32 cellular contexts compared by ENCODE assay signal in genomic region chr10:79994556-79994955, GRCh38. TPM values are rescaled to one million over a fixed set of nuclear protein-coding genes. Genes with fewer than 3 reads are reported as not detected.
"Had no signal": no experiment of that assay in that cellular context is flagged by ENCODE, and none has a peak within 500 bp of the region (broad histone marks: within the 10 kb centered on the region; RNA-seq: fewer than 3 reads in every experiment).

No MANE protein-coding gene starts in this region.

- H3K4me3 ChIP-seq: colonic mucosa, gastrocnemius medialis, left lung, ovary, psoas muscle, suprapubic skin, transverse colon, upper lobe of right lung, uterus had no signal

- H3K4me1 ChIP-seq: colonic mucosa, gastrocnemius medialis, left lung, psoas muscle, transverse colon, upper lobe of right lung, uterus had no signal

- H3K4me1 Mint-ChIP-seq: endodermal cell; natural killer cell; stimulated activated naive CD8-positive, alpha-beta T cell treated with anti-CD3 and anti-CD28 coated beads, Interleukin-15, amount 100 ng/mL, for 72 hours had no signal

- H3K27ac ChIP-seq: colonic mucosa, epithelial cell of prostate, gastrocnemius medialis, left lung, ovary, psoas muscle, suprapubic skin, transverse colon, upper lobe of right lung, uterus had no signal

- DNase-seq: colonic mucosa; effector CD8-positive, alpha-beta T cell; endodermal cell; foreskin fibroblast; gastrocnemius medialis; head of caudate nucleus; left cardiac atrium; left lung; mammary epithelial cell; natural killer cell; occipital lobe; ovary; posterior cingulate gyrus; psoas muscle; right cardiac atrium; small intestine; stimulated activated CD4-positive, alpha-beta T cell treated with anti-CD3 and anti-CD28 coated beads, Interleukin-15, amount 100 ng/mL, for 24 hours; stimulated activated CD4-positive, alpha-beta T cell treated with anti-CD3 and anti-CD28 coated beads, Interleukin-2, amount 100 ng/mL, for 48 hours; stimulated activated CD8-positive, alpha-beta memory T cell treated with anti-CD3 and anti-CD28 coated beads, Interleukin-4, amount 100 ng/mL, for 48 hours; stimulated activated naive CD4-positive, alpha-beta T cell; stimulated activated naive CD8-positive, alpha-beta T cell treated with anti-CD3 and anti-CD28 coated beads, Interleukin-15, amount 100 ng/mL, for 72 hours; transverse colon; upper lobe of right lung; uterus had no signal

- H3K27ac Mint-ChIP-seq: dendritic cell treated with granulocyte-macrophage colony-stimulating factor and Interleukin-4, amounts not matched to agents 40 ng/mL and 50 ng/mL, for 4 days; endodermal cell; natural killer cell; stimulated activated naive CD8-positive, alpha-beta T cell treated with anti-CD3 and anti-CD28 coated beads, Interleukin-15, amount 100 ng/mL, for 72 hours had no signal

- H3K9me3 ChIP-seq: colonic mucosa, ovary, suprapubic skin had no signal

- H3K4me3 Mint-ChIP-seq: dendritic cell treated with granulocyte-macrophage colony-stimulating factor and Interleukin-4, amounts not matched to agents 40 ng/mL and 50 ng/mL, for 4 days; endodermal cell; natural killer cell; stimulated activated naive CD8-positive, alpha-beta T cell treated with anti-CD3 and anti-CD28 coated beads, Interleukin-15, amount 100 ng/mL, for 72 hours had no signal

- H3K36me3 ChIP-seq: colonic mucosa, gastrocnemius medialis, left lung, ovary, suprapubic skin, transverse colon, upper lobe of right lung, uterus had no signal

- H3K27me3 ChIP-seq: colonic mucosa, gastrocnemius medialis, ovary, suprapubic skin, transverse colon, upper lobe of right lung, uterus had no signal

- ATAC-seq: esophagus mucosa; gastrocnemius medialis; left cardiac atrium; left lung; natural killer cell; psoas muscle; right cardiac atrium; stimulated activated naive CD8-positive, alpha-beta T cell treated with anti-CD3 and anti-CD28 coated beads, Interleukin-15, amount 100 ng/mL, for 72 hours had no signal

RNA-seq across cellular contexts. Expression of gene SFTPD, which starts 45.7 kb away (rescaled TPM):
- total RNA-seq: glomerular endothelial cell, kidney epithelial cell, mesenteric fat pad, mononuclear cell, transverse colon had no signal
- polyA plus RNA-seq: mammary epithelial cell had no signal
